In genomic region chr9:93682155-93682968, GRCh38 we compare ENCODE assay signal across 8 cellular contexts.
DNase-seq lines count a peak whose midpoint lies in the region; ATAC-seq, FAIRE-seq and TF ChIP-seq lines count a peak whose summit lies in the region.

No MANE protein-coding gene starts in this region.

- no peak overlapping the region for H3K27ac Mint-ChIP-seq in activated T-helper 2 cell treated with anti-CD3 and anti-CD28 coated beads, Interferon-gamma antibody, Interleukin-2, Interleukin-4, amounts not matched to agents 10 μg/mL and 5 μg/mL and 100 μg/mL, durations not matched to agents 14 hours and 24 hours and 36 hours

- no peak overlapping the region for H3K4me3 Mint-ChIP-seq in activated T-helper 2 cell treated with anti-CD3 and anti-CD28 coated beads, Interferon-gamma antibody, Interleukin-2, Interleukin-4, amounts not matched to agents 10 μg/mL and 5 μg/mL and 100 μg/mL, durations not matched to agents 14 hours and 24 hours and 36 hours (ENCODE audit: low read depth)

- H3K4me3 ChIP-seq in OCI-LY3 (ENCODE audit: low read length) (no peak overlapping the region), gastroesophageal sphincter (no peak overlapping the region), pancreas (no peak overlapping the region), uterus (no peak overlapping the region)

- peaks cover 6% of the 10 kb centered on the region for H3K27me3 Mint-ChIP-seq in activated T-helper 2 cell treated with anti-CD3 and anti-CD28 coated beads, Interferon-gamma antibody, Interleukin-2, Interleukin-4, amounts not matched to agents 10 μg/mL and 5 μg/mL and 100 μg/mL, durations not matched to agents 14 hours and 24 hours and 36 hours (ENCODE audit: low read depth)

- H3K27me3 ChIP-seq in OCI-LY3 (ENCODE audit: low read depth, low read length) (no peaks in the 10 kb centered on the region), gastroesophageal sphincter (no peaks in the 10 kb centered on the region), pancreas (no peaks in the 10 kb centered on the region), uterus (no peaks in the 10 kb centered on the region)

- peaks cover 3% of the 10 kb centered on the region for H3K36me3 Mint-ChIP-seq in activated T-helper 2 cell treated with anti-CD3 and anti-CD28 coated beads, Interferon-gamma antibody, Interleukin-2, Interleukin-4, amounts not matched to agents 10 μg/mL and 5 μg/mL and 100 μg/mL, durations not matched to agents 14 hours and 24 hours and 36 hours (ENCODE audit: low read depth)

- no peak for TF ChIP-seq EP300 in gastroesophageal sphincter (IDR thresholded peaks at IDR 0.05)

- H3K4me1 ChIP-seq in OCI-LY3 (ENCODE audit: low read length) (0 out of 2 replicates have a peak, but pooled peaks cover 2% of the 10 kb centered on the region), gastroesophageal sphincter (peaks cover 0 to 10% (median 0%) of the 10 kb centered on the region in 3 donors), pancreas (no peaks in the 10 kb centered on the region), uterus (no peaks in the 10 kb centered on the region)

- H3K9me3 Mint-ChIP-seq in activated T-helper 2 cell treated with anti-CD3 and anti-CD28 coated beads, Interferon-gamma antibody, Interleukin-2, Interleukin-4, amounts not matched to agents 10 μg/mL and 5 μg/mL and 100 μg/mL, durations not matched to agents 14 hours and 24 hours and 36 hours: no peaks in the 10 kb centered on the region

- WGBS in gastroesophageal sphincter (ENCODE audit: low coverage in 1 of 2), 2 donors: 29 to 34% methylated on average over 12 of the region's 19 CpGs
- WGBS in pancreas, 2 donors: 35 to 40% methylated on average over 19 of the region's 19 CpGs

- DNase-seq in DMS53 (lab: John Stamatoyannopoulos, UW) (peak; percentile 86), pancreas (peak in 5 of 6 donors; percentile 32 to 89 (median 77)), uterus (peak; percentile 27 to 49)
- peak; percentile 43 for DNase-seq in activated T-helper 2 cell treated with anti-CD3 and anti-CD28 coated beads, Interferon-gamma antibody, Interleukin-2, Interleukin-4, amounts not matched to agents 10 μg/mL and 5 μg/mL and 100 μg/mL, durations not matched to agents 14 hours and 24 hours and 36 hours (ENCODE audit: low spot score)

- H3K4me1 Mint-ChIP-seq in activated T-helper 2 cell treated with anti-CD3 and anti-CD28 coated beads, Interferon-gamma antibody, Interleukin-2, Interleukin-4, amounts not matched to agents 10 μg/mL and 5 μg/mL and 100 μg/mL, durations not matched to agents 14 hours and 24 hours and 36 hours (ENCODE audit: low read depth): no peaks in the 10 kb centered on the region

- no peak overlapping the region for H3K27ac ChIP-seq in OCI-LY3 (ENCODE audit: low read length)
- H3K27ac ChIP-seq in gastroesophageal sphincter: no peak overlapping the region
- H3K27ac ChIP-seq in pancreas: no peak overlapping the region
- H3K27ac ChIP-seq in uterus: no peak overlapping the region

- ATAC-seq in HG03442 (IDR thresholded peaks at IDR 0.05; ENCODE audit: unreplicated experiment): peak; percentile 58
- ATAC-seq in gastroesophageal sphincter: peak; percentile 53
- peak; percentile 80 to 92 (median 86) for ATAC-seq in pancreas
- no peak for ATAC-seq in GM21786 (IDR thresholded peaks at IDR 0.05; ENCODE audit: unreplicated experiment)

- intact Hi-C loops in activated T-helper 2 cell treated with anti-CD3 and anti-CD28 coated beads, Interferon-gamma antibody, Interleukin-2, Interleukin-4, amounts not matched to agents 10 μg/mL and 5 μg/mL and 100 μg/mL, durations not matched to agents 14 hours and 24 hours and 36 hours (cut with micrococcal nuclease): loop anchor here (1.0 to 10.0 kb wide), 2 partner anchors 281 to 532 kb away; no protein-coding TSS in a partner anchor
- intact Hi-C loops in pancreas (cut with DNase I): loop anchor here in 2 of 3 donors (5.0 to 10.0 kb wide), 2 partner anchors 272 to 280 kb away; partner anchors contain the start of gene BARX1 (in 1 of the 2)
- intact Hi-C loops in uterus (cut with DNase I; ENCODE audit: low total_unique reads): loop anchor here (10.0 kb wide), 1 partner anchor 282 kb away; no protein-coding TSS in a partner anchor

- H3K36me3 ChIP-seq in OCI-LY3 (replicated peaks; ENCODE audit: low read depth, low read length) (peaks cover 5% of the 10 kb centered on the region), gastroesophageal sphincter (peaks cover 0 to 16% of the 10 kb centered on the region in 2 donors), pancreas (peaks cover 0 to 11% (median 0%) of the 10 kb centered on the region in 3 donors), uterus (no peaks in the 10 kb centered on the region)

- TF ChIP-seq CTCF in OCI-LY3 (IDR thresholded peaks at IDR 0.05; ENCODE audit: low read depth, low read length) (peak; percentile 82), gastroesophageal sphincter (IDR thresholded peaks at IDR 0.05) (peak in 3 of 4 experiments; percentile 83 to 90 (median 86)), pancreas (IDR thresholded peaks at IDR 0.05) (peak; percentile 64 to 79 (median 69)), uterus (IDR thresholded peaks at IDR 0.05) (peak; percentile 59 to 69 (median 64))

- H3K9ac ChIP-seq in OCI-LY3 (ENCODE audit: low read length): no peak overlapping the region

- no peak for FAIRE-seq in pancreas (lab: Jason Lieb, UNC)

- no peaks in the 10 kb centered on the region for H3K9me3 ChIP-seq in OCI-LY3 (ENCODE audit: insufficient read depth, low read length)
- peaks cover 0 to 2% (median 0%) of the 10 kb centered on the region in 3 donors for H3K9me3 ChIP-seq in gastroesophageal sphincter
- H3K9me3 ChIP-seq in pancreas: no peaks in the 10 kb centered on the region
- no peaks in the 10 kb centered on the region for H3K9me3 ChIP-seq in uterus

- TF ChIP-seq POLR2A in gastroesophageal sphincter (IDR thresholded peaks at IDR 0.05): no peak
- TF ChIP-seq POLR2A in uterus (IDR thresholded peaks at IDR 0.05): no peak

- H3K4me2 ChIP-seq in OCI-LY3 (ENCODE audit: low read length): peak overlapping the region; percentile 33

- no peaks in the 10 kb centered on the region for H3K79me2 ChIP-seq in OCI-LY3 (ENCODE audit: low read length)

- H4K20me1 ChIP-seq in OCI-LY3 (ENCODE audit: insufficient read depth, low read length): no peaks in the 10 kb centered on the region

- H2AFZ ChIP-seq in OCI-LY3 (ENCODE audit: low read depth, low read length): no peak overlapping the region; the same call in 1 of the 2 replicates
